Comparison of ENCODE assay signal across 10 cellular contexts in genomic region chr17:40552806-40553693, GRCh38. TPM values are rescaled to one million over a fixed set of nuclear protein-coding genes. Genes with fewer than 3 reads are reported as not detected.
A peak's percentile ranks its signal among the peaks of the same experiment; 100 is the strongest.
DNase-seq lines count a peak whose midpoint lies in the region; ATAC-seq and TF ChIP-seq lines count a peak whose summit lies in the region.
"Had no signal": no experiment of that assay in that cellular context is flagged by ENCODE, and none has a peak within 500 bp of the region (broad histone marks: within the 10 kb centered on the region; RNA-seq: fewer than 3 reads in every experiment).

No MANE protein-coding gene starts in this region.

- ATAC-seq in activated naive CD8-positive, alpha-beta T cell treated with anti-CD3 and anti-CD28 coated beads, Interleukin-2, amount 50 U/mL, for 24 hours = no peak
- peak in 1 of 2 donors; percentile 23 for ATAC-seq in lower lobe of right lung
- no peak for ATAC-seq in HG02623 (IDR thresholded peaks at IDR 0.05; ENCODE audit: unreplicated experiment)

- intact Hi-C loops in lower lobe of right lung (cut with DNase I) = no loop called here

- H3K27ac ChIP-seq in lower lobe of right lung = peak overlapping the region; percentile 83
- peak overlapping the region; percentile 95 for H3K27ac ChIP-seq in thymus (ENCODE audit: low read depth)

- TF ChIP-seq CTCF in lower lobe of right lung (IDR thresholded peaks at IDR 0.05) = no peak

- H3K36me3 Mint-ChIP-seq in activated naive CD8-positive, alpha-beta T cell treated with anti-CD3 and anti-CD28 coated beads, Interleukin-2, amount 50 U/mL, for 24 hours (ENCODE audit: low read depth) = peaks cover 65% of the 10 kb centered on the region

- H3K4me1 ChIP-seq in lower lobe of right lung = peaks cover 97% of the 10 kb centered on the region
- peaks cover 67% of the 10 kb centered on the region for H3K4me1 ChIP-seq in thymus (ENCODE audit: control insufficient read depth, insufficient read depth, low read length)

- H3K27me3 Mint-ChIP-seq in activated naive CD8-positive, alpha-beta T cell treated with anti-CD3 and anti-CD28 coated beads, Interleukin-2, amount 50 U/mL, for 24 hours = no peaks in the 10 kb centered on the region

- H3K27me3 ChIP-seq in lower lobe of right lung (ENCODE audit: low read depth) = no peaks in the 10 kb centered on the region
- H3K27me3 ChIP-seq in thymus (ENCODE audit: control insufficient read depth, insufficient read depth) = no peaks in the 10 kb centered on the region
- H3K27me3 ChIP-seq: BE2C had no signal

- no peak overlapping the region for H3K4me3 ChIP-seq in lower lobe of right lung
- no peak overlapping the region for H3K4me3 ChIP-seq in thymus (ENCODE audit: low read length)

- peak overlapping the region; percentile 93 for H3K27ac Mint-ChIP-seq in activated naive CD8-positive, alpha-beta T cell treated with anti-CD3 and anti-CD28 coated beads, Interleukin-2, amount 50 U/mL, for 24 hours

- H3K9me3 ChIP-seq in lower lobe of right lung = no peaks in the 10 kb centered on the region
- no peaks in the 10 kb centered on the region for H3K9me3 ChIP-seq in thymus (ENCODE audit: control insufficient read depth)
- H3K9me3 ChIP-seq: BE2C had no signal

- H3K4me3 Mint-ChIP-seq in activated naive CD8-positive, alpha-beta T cell treated with anti-CD3 and anti-CD28 coated beads, Interleukin-2, amount 50 U/mL, for 24 hours = peak overlapping the region; percentile 69

- peaks cover 99% of the 10 kb centered on the region for H3K4me1 Mint-ChIP-seq in activated naive CD8-positive, alpha-beta T cell treated with anti-CD3 and anti-CD28 coated beads, Interleukin-2, amount 50 U/mL, for 24 hours

- H3K36me3 ChIP-seq in lower lobe of right lung = no peaks in the 10 kb centered on the region
- no peaks in the 10 kb centered on the region for H3K36me3 ChIP-seq in thymus (ENCODE audit: control insufficient read depth, insufficient read depth)
- H3K36me3 ChIP-seq: BE2C had no signal

- no peaks in the 10 kb centered on the region for H3K9me3 Mint-ChIP-seq in activated naive CD8-positive, alpha-beta T cell treated with anti-CD3 and anti-CD28 coated beads, Interleukin-2, amount 50 U/mL, for 24 hours

- 73% methylated on average over 12 of the region's 12 CpGs for WGBS in thymus

- DNase-seq in activated T-cell treated with anti-CD3 and anti-CD28 coated beads, Interleukin-2, amount 50 U/mL, for 1 hour = peak; percentile 56
- DNase-seq in activated T-cell treated with anti-CD3 and anti-CD28 coated beads for 4 hours (no peak), lower lobe of right lung (peak; percentile 51), globus pallidus (ENCODE audit: low spot score) (no peak), activated gamma-delta T cell treated with Interleukin-2 at 50 U/mL for 16 hours (no peak)
- DNase-seq in activated naive CD8-positive, alpha-beta T cell treated with anti-CD3 and anti-CD28 coated beads, Interleukin-2, amount 50 U/mL, for 24 hours = peak; percentile 10

RNA-seq across cellular contexts. Expression of gene CCR7, which starts 12.2 kb away (rescaled TPM):
- 2.2 TPM for total RNA-seq in lower lobe of right lung
- 102 TPM for polyA plus RNA-seq in thymus
- total RNA-seq: renal cortical epithelial cell had no signal

RNA-seq across cellular contexts. Expression of gene TNS4, which starts 51.6 kb away (rescaled TPM):
- 0.68 TPM for total RNA-seq in lower lobe of right lung
- polyA plus RNA-seq in thymus = 24.8 TPM

Comparison
In these comparisons a context has a peak if more than half of its experiments do, and no peak if none do; other contexts are left out.
1. DNase-seq: peak in activated T-cell treated with anti-CD3 and anti-CD28 coated beads, Interleukin-2, amount 50 U/mL, for 1 hour (single experiment), activated naive CD8-positive, alpha-beta T cell treated with anti-CD3 and anti-CD28 coated beads, Interleukin-2, amount 50 U/mL, for 24 hours (single experiment) and lower lobe of right lung (single experiment); none in activated T-cell treated with anti-CD3 and anti-CD28 coated beads for 4 hours (single experiment), globus pallidus (single experiment) and activated gamma-delta T cell treated with Interleukin-2 at 50 U/mL for 16 hours (single experiment).